In the genomic region with DNA sequence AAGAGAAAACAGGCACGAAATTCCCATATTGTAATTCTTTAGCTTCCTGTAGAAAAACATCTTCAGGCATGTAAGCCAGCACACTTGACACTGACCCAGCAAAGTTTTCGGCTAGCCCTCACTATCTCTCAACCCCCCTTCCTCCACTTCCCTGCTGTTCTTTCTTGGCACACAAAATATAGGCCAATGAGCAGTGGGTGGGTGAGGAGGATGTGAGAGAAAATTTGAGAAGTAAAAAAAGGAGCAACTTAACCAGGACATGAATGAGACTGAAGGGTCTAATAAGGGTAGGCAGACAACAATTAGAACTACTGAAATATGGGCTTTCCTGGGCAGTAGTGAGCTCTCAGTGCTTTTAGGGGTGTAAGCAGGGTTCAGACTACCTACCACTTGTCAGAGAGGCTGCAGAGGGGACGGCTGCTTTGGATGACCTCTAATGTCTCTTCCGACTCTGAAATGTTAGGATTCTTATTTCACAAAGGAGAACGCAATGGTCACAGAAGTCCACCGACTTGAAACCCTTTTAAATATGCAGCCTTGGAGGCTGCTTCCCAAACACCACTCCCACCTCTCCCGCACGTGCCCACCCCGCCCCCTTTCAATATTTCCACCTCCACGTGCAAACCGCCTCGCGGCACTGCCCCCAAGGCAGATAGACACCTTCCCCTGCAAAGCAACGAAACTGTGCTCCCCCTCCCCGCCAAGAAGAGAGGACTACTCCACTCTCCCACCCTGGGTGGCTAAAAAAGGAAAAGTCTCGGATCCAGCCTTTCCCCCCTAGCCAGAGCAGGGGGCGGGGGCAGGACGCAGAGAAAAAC, we compare ENCODE assay signal across 8 cellular contexts. TPM values are rescaled to one million over a fixed set of nuclear protein-coding genes. Genes with fewer than 3 reads are reported as not detected.
DNase-seq lines count a peak whose midpoint lies in the region; ATAC-seq, FAIRE-seq and TF ChIP-seq lines count a peak whose summit lies in the region.

No MANE protein-coding gene starts in this region.

- H3K36me3 ChIP-seq in ectodermal cell (ENCODE audit: control insufficient read depth, insufficient read depth, low read length), result peaks cover 1% of the 10 kb centered on the region
- peaks cover 6 to 7% of the 10 kb centered on the region in 2 donors for H3K36me3 ChIP-seq in mucosa of rectum (ENCODE audit: control insufficient read depth in 2 of 2, insufficient read depth in 2 of 2, low read length in 2 of 2)
- H3K36me3 ChIP-seq in urinary bladder (ENCODE audit: insufficient read depth), result peaks cover 1% of the 10 kb centered on the region

- H3K27ac ChIP-seq in A549, result peak overlapping the region; percentile 97 to 98
- H3K27ac ChIP-seq in ectodermal cell (ENCODE audit: insufficient read depth, low read depth, low read length, poor library complexity, severe bottlenecking), result peak overlapping the region; percentile 98
- peak overlapping the region; percentile 99 for H3K27ac ChIP-seq in mucosa of rectum (ENCODE audit: low read depth in 2 of 2, low read length in 2 of 2)
- no peak overlapping the region for H3K27ac ChIP-seq in urinary bladder (ENCODE audit: low read depth)

- peak overlapping the region; percentile 91 to 97 for H3K9ac ChIP-seq in mucosa of rectum (ENCODE audit: low read depth in 1 of 2, low read length in 2 of 2)

- no peak for TF ChIP-seq CTCF in A549 (IDR thresholded peaks at IDR 0.05)
- TF ChIP-seq CTCF in GM10248 (IDR thresholded peaks at IDR 0.05; ENCODE audit: control extremely low read depth, extremely low read depth, low read depth, missing control alignments), result no peak

- TF ChIP-seq POLR2A in A549 (IDR thresholded peaks at IDR 0.05; ENCODE audit: low read length), result no peak

- CTCF ChIA-PET in A549 (lab: Yijun Ruan, JAX), result interaction anchor here (0.7 kb wide), 1 partner anchor 91 kb away, joined by 4 read pairs; no protein-coding TSS in a partner anchor
- CTCF ChIA-PET in GM10248 (lab: Yijun Ruan, JAX), result no interaction called here

- POLR2A ChIA-PET in A549 (lab: Yijun Ruan, JAX) (interaction anchor here (1.2 kb wide), 1 partner anchor 139 kb away, joined by 3 read pairs; no protein-coding TSS in a partner anchor), GM10248 (lab: Yijun Ruan, JAX) (no interaction called here)

- H3K27me3 ChIP-seq in ectodermal cell (ENCODE audit: control insufficient read depth, insufficient read depth, low read length, poor library complexity, severe bottlenecking) (no peaks in the 10 kb centered on the region), mucosa of rectum (ENCODE audit: control insufficient read depth in 2 of 2, insufficient read depth in 2 of 2, low read length in 2 of 2) (no peaks in the 10 kb centered on the region)

- no peak for TF ChIP-seq RAD21 in A549 (conservative IDR thresholded peaks at IDR 0.05 in 1 of 2, IDR thresholded peaks at IDR 0.05 in 1 of 2)

- H3K4me3 ChIP-seq in A549, result peak overlapping the region; percentile 90
- H3K4me3 ChIP-seq in ectodermal cell (ENCODE audit: insufficient read depth, low read depth, low read length), result peak overlapping the region; percentile 88
- peak overlapping the region; percentile 96 to 97 for H3K4me3 ChIP-seq in mucosa of rectum (ENCODE audit: low read length in 2 of 2)
- peak overlapping the region; percentile 75 for H3K4me3 ChIP-seq in urinary bladder (ENCODE audit: low read depth, low read length)

- WGBS in A549 (ENCODE audit: missing lambda C conversion rate), result 6% methylated on average over 16 of the region's 18 CpGs
- 5% methylated on average over 16 to 18 of the region's 18 CpGs for WGBS in ectodermal cell, 2 experiments
- WGBS in urinary bladder, result under 1% methylated on average over 18 of the region's 18 CpGs

- DNase-seq in A549 (ENCODE audit: low read depth in 1 of 2, low spot score in 1 of 2) (peak; percentile 23 to 34), GM10248 (ENCODE audit: extremely low spot score) (peak; percentile 15), SIG-M5 treated with dmso at 0.1 percent for 504 hours (lab: John Stamatoyannopoulos, UW; ENCODE audit: unreplicated experiment) (peak; percentile 87), COLO829 (ENCODE audit: low spot score) (no peak), SW 1271 (lab: John Stamatoyannopoulos, UW) (no peak)

- TF ChIP-seq EP300 in A549 (IDR thresholded peaks at IDR 0.05), result no peak

- H3K9me3 ChIP-seq in A549 (no peaks in the 10 kb centered on the region), ectodermal cell (ENCODE audit: control insufficient read depth, low read length) (no peaks in the 10 kb centered on the region), mucosa of rectum (ENCODE audit: control insufficient read depth in 2 of 2, low read length in 2 of 2) (no peaks in the 10 kb centered on the region)

- no peak for FAIRE-seq in A549 (lab: Jason Lieb, UNC)

- peak overlapping the region; percentile 90 for H3K4me2 ChIP-seq in A549

- H3K4me1 ChIP-seq in A549 (peaks cover 61% of the 10 kb centered on the region), ectodermal cell (ENCODE audit: control insufficient read depth, insufficient read depth, low read length) (peaks cover 26% of the 10 kb centered on the region), mucosa of rectum (ENCODE audit: control insufficient read depth in 2 of 2, insufficient read depth in 2 of 2, low read length in 2 of 2) (peaks cover 21 to 23% of the 10 kb centered on the region in 2 donors), urinary bladder (ENCODE audit: insufficient read depth) (peaks cover 2% of the 10 kb centered on the region)

- no peak; a peak in 1 of 6 replicates for ATAC-seq in A549

TF ChIP-seq in A549, 52 proteins besides CTCF, POLR2A, EP300 and RAD21 (continues in another document):
- TF ChIP-seq MYC (IDR thresholded peaks at IDR 0.05; ENCODE audit: borderline replicate concordance, low read length), result peak; percentile 87
- no peak for TF ChIP-seq HOXA7 (CRISPR knock-in tag; IDR thresholded peaks at IDR 0.05)
- TF ChIP-seq NPAS2 (CRISPR knock-in tag; IDR thresholded peaks at IDR 0.05; ENCODE audit: borderline replicate concordance), result no peak
- no peak for TF ChIP-seq EHMT2 (IDR thresholded peaks at IDR 0.05; ENCODE audit: low read depth)
- no peak for TF ChIP-seq ZNF302 (CRISPR knock-in tag; IDR thresholded peaks at IDR 0.05)
- TF ChIP-seq PHF8 (IDR thresholded peaks at IDR 0.05; ENCODE audit: borderline replicate concordance, low read depth), result no peak
- no peak for TF ChIP-seq RFX5 (IDR thresholded peaks at IDR 0.05)
- TF ChIP-seq MAX (IDR thresholded peaks at IDR 0.05), result peak; percentile 74
- no peak for TF ChIP-seq FOXS1 (CRISPR knock-in tag; IDR thresholded peaks at IDR 0.05)
- TF ChIP-seq USF2 (IDR thresholded peaks at IDR 0.05), result peak; percentile 38
- TF ChIP-seq CEBPB (IDR thresholded peaks at IDR 0.05), result no peak
- TF ChIP-seq JUNB (IDR thresholded peaks at IDR 0.05), result no peak
- TF ChIP-seq ZFP36 (IDR thresholded peaks at IDR 0.05; ENCODE audit: borderline replicate concordance, partially characterized antibody), result no peak
- TF ChIP-seq BHLHE40 (IDR thresholded peaks at IDR 0.05; ENCODE audit: low read depth, low read length), result peak; percentile 89
- no peak for TF ChIP-seq NFE2L2 (conservative IDR thresholded peaks at IDR 0.05; ENCODE audit: low read length)
- no peak for TF ChIP-seq NR3C1 (IDR thresholded peaks at IDR 0.05)
- peak; percentile 49; the same call in 1 of the 2 replicates for TF ChIP-seq HDAC2 (IDR thresholded peaks at IDR 0.05)
- TF ChIP-seq TP53 (CRISPR knock-in tag; IDR thresholded peaks at IDR 0.05), result no peak

RNA-seq across cellular contexts. Expression of gene MBTD1, which starts 0.9 kb away (rescaled TPM):
- 12.1 and 13.4 TPM in 2 replicates for polyA plus RNA-seq in A549 (2011; rRNA removed)
- polyA plus RNA-seq in A549 (2012; cell fraction: cytosol; rRNA removed), result 2.3 and 2.6 TPM in 2 replicates
- polyA plus RNA-seq in A549 (2012; cell fraction: nucleus; rRNA removed), result 2.9 and 5.9 TPM in 2 replicates
- 7.5 to 8.4 TPM (median 8.1 TPM) in 3 replicates for polyA plus RNA-seq in A549 (2017; fragmentation: RNase III; extraction: RNeasy Plus Mini Kit Qiagen cat#74134 plus additional on column Dnase treatment)
- 7.0 and 9.1 TPM in 2 replicates for polyA minus RNA-seq in A549 (2011; rRNA and poly(A)+ RNA removed)
- polyA plus RNA-seq in ectodermal cell (2013, experiment 1 of 4), result 50.0 TPM
- polyA plus RNA-seq in ectodermal cell (2013, experiment 2 of 4), result 59.5 TPM
- 40.0 TPM for polyA plus RNA-seq in ectodermal cell (2013, experiment 3 of 4)
- 48.1 TPM for polyA plus RNA-seq in ectodermal cell (2013, experiment 4 of 4)
- total RNA-seq in urinary bladder, result 60.1 TPM
- polyA plus RNA-seq in urinary bladder, result 5.9 TPM

RNA-seq across cellular contexts. Expression of gene UTP18, which starts 1.4 kb away (rescaled TPM):
- polyA plus RNA-seq in A549 (2011; rRNA removed), result 61.9 and 96.7 TPM in 2 replicates
- 24.2 and 28.7 TPM in 2 replicates for polyA plus RNA-seq in A549 (2012; cell fraction: cytosol; rRNA removed)
- polyA plus RNA-seq in A549 (2012; cell fraction: nucleus; rRNA removed), result 17.1 and 25.4 TPM in 2 replicates
- 72.7 to 79.1 TPM (median 77.6 TPM) in 3 replicates for polyA plus RNA-seq in A549 (2017; fragmentation: RNase III; extraction: RNeasy Plus Mini Kit Qiagen cat#74134 plus additional on column Dnase treatment)
- polyA minus RNA-seq in A549 (2011; rRNA and poly(A)+ RNA removed), result 11.2 and 12.1 TPM in 2 replicates
- polyA plus RNA-seq in ectodermal cell (2013, experiment 1 of 4), result 75.3 TPM
- 76.3 TPM for polyA plus RNA-seq in ectodermal cell (2013, experiment 2 of 4)
- polyA plus RNA-seq in ectodermal cell (2013, experiment 3 of 4), result 54.5 TPM
- polyA plus RNA-seq in ectodermal cell (2013, experiment 4 of 4), result 58.9 TPM
- 30.2 TPM for total RNA-seq in urinary bladder
- polyA plus RNA-seq in urinary bladder, result 23.6 TPM

Comparison
In these comparisons a context has a peak if more than half of its experiments do, and no peak if none do; other contexts are left out.
1. DNase-seq: peak in A549 (2 of 2), GM10248 (single experiment) and SIG-M5 treated with dmso at 0.1 percent for 504 hours (single experiment); none in COLO829 (single experiment) and SW 1271 (0 of 2).
2. Peak in every context shown above with its lines, with median percentiles within 50 percentile points of each other: H3K4me3 ChIP-seq.